Comparison of ENCODE assay signal across 21 cellular contexts in the genomic region with DNA sequence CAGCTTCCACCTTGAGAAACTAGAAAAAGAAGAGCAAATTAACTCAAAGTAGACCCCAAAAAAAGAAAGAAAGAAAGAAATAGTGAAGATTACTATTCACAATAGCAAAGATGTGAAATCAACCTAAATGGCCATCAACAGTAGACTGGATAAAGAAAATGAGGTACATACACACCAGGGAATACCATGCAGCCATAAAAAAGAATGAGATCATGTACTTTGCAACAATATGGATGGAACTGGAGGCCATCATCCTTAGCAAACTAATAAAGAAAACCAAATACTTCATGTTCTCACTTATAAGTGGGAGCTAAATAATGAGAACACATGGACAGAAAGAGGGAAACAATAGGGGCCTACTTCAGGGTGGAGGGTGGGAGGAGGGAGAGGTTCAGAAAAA. TPM values are rescaled to one million over a fixed set of nuclear protein-coding genes. Genes with fewer than 3 reads are reported as not detected.
"Had no signal": no experiment of that assay in that cellular context is flagged by ENCODE, and none has a peak within 500 bp of the region (broad histone marks: within the 10 kb centered on the region; RNA-seq: fewer than 3 reads in every experiment).

No MANE protein-coding gene starts in this region.

- H3K9ac ChIP-seq: KMS-11, SK-N-SH had no signal

- H3K27ac Mint-ChIP-seq: activated CD8-positive, alpha-beta memory T cell treated with anti-CD3 and anti-CD28 coated beads, Interleukin-2, amount 10 ng/mL, durations not matched to agents 7 days and 5 days; activated naive CD4-positive, alpha-beta T cell treated with anti-CD3 and anti-CD28 coated beads, Interleukin-2, amount 50 U/mL, for 72 hours; activated T-helper 17 cell treated with anti-CD3 and anti-CD28 coated beads, Interleukin-2, amount 50 U/mL, for 72 hours had no signal

- H3K27me3 Mint-ChIP-seq: activated CD8-positive, alpha-beta memory T cell treated with anti-CD3 and anti-CD28 coated beads, Interleukin-2, amount 10 ng/mL, durations not matched to agents 7 days and 5 days; activated T-helper 17 cell treated with anti-CD3 and anti-CD28 coated beads, Interleukin-2, amount 50 U/mL, for 72 hours had no signal

- H3K4me2 ChIP-seq: KMS-11, SK-N-SH had no signal

- H3K36me3 ChIP-seq: colonic mucosa, Peyer's patch, SJCRH30 had no signal

- H3K4me1 ChIP-seq: colonic mucosa, Peyer's patch, SJCRH30 had no signal

- ATAC-seq: activated CD4-positive, CD25-positive, alpha-beta regulatory T cell treated with anti-CD3 and anti-CD28 coated beads, Interleukin-2, amount 50 U/mL, for 24 hours; activated CD8-positive, alpha-beta memory T cell treated with anti-CD3 and anti-CD28 coated beads, Interleukin-2, amount 10 ng/mL, durations not matched to agents 7 days and 5 days; activated naive CD4-positive, alpha-beta T cell treated with anti-CD3 and anti-CD28 coated beads, Interleukin-2, amount 50 U/mL, for 72 hours; activated T-cell treated with anti-CD3 and anti-CD28 coated beads, Interleukin-2, amount 50 U/mL, for 4 hours; activated T-helper 17 cell treated with anti-CD3 and anti-CD28 coated beads, Interleukin-2, amount 50 U/mL, for 72 hours had no signal

- H3K27me3 ChIP-seq: colonic mucosa, Peyer's patch, SJCRH30 had no signal

- DNase-seq: activated CD4-positive, alpha-beta T cell treated with anti-CD3 and anti-CD28 coated beads for 4 hours; activated CD8-positive, alpha-beta memory T cell treated with anti-CD3 and anti-CD28 coated beads, Interleukin-2, amount 10 ng/mL, durations not matched to agents 7 days and 5 days; activated T-cell treated with anti-CD3 and anti-CD28 coated beads, Interleukin-2, amount 50 U/mL, for 4 hours; colonic mucosa; NCI-H1092 treated with DMSO at 0.1 percent for 48 hours; NCI-H1436; NCI-H1694 treated with DMSO at 0.1 percent for 48 hours; NCI-H2029 treated with DMSO at 0.1 percent for 48 hours; NCI-H446; NCI-H524; Peyer's patch; Right ventricle myocardium superior; SJCRH30; SK-N-SH had no signal

- H3K4me3 Mint-ChIP-seq: activated CD8-positive, alpha-beta memory T cell treated with anti-CD3 and anti-CD28 coated beads, Interleukin-2, amount 10 ng/mL, durations not matched to agents 7 days and 5 days; activated T-cell treated with anti-CD3 and anti-CD28 coated beads, Interleukin-2, amount 50 U/mL, for 4 hours; activated T-helper 17 cell treated with anti-CD3 and anti-CD28 coated beads, Interleukin-2, amount 50 U/mL, for 72 hours had no signal

- H3K9me3 ChIP-seq: colonic mucosa, Peyer's patch, SJCRH30, SK-N-SH had no signal

- H3K27ac ChIP-seq: colonic mucosa, KMS-11, Peyer's patch, RWPE1, SJCRH30 had no signal

- H3K4me1 Mint-ChIP-seq: activated T-helper 17 cell treated with anti-CD3 and anti-CD28 coated beads, Interleukin-2, amount 50 U/mL, for 72 hours had no signal

- H3K4me3 ChIP-seq: colonic mucosa, Peyer's patch, SJCRH30 had no signal

- H3K9me3 Mint-ChIP-seq: activated T-cell treated with anti-CD3 and anti-CD28 coated beads, Interleukin-2, amount 50 U/mL, for 4 hours; activated T-helper 17 cell treated with anti-CD3 and anti-CD28 coated beads, Interleukin-2, amount 50 U/mL, for 72 hours had no signal

RNA-seq across cellular contexts. Expression of gene CD3D, which starts 13.8 kb away (rescaled TPM):
- total RNA-seq: MCF 10A, SJCRH30 had no signal

RNA-seq across cellular contexts. Expression of gene CD3G, which starts 15.4 kb away (rescaled TPM):
- total RNA-seq: cerebellum, MCF 10A, Right ventricle myocardium superior, SJCRH30 had no signal
- polyA plus RNA-seq: SK-N-SH had no signal

RNA-seq across cellular contexts. Expression of gene CD3E, which starts 24.2 kb away (rescaled TPM):
- total RNA-seq: cerebellum, MCF 10A, SJCRH30 had no signal
- polyA plus RNA-seq: SK-N-SH had no signal
